Comparison of ENCODE assay signal across 8 cellular contexts in the genomic region with DNA sequence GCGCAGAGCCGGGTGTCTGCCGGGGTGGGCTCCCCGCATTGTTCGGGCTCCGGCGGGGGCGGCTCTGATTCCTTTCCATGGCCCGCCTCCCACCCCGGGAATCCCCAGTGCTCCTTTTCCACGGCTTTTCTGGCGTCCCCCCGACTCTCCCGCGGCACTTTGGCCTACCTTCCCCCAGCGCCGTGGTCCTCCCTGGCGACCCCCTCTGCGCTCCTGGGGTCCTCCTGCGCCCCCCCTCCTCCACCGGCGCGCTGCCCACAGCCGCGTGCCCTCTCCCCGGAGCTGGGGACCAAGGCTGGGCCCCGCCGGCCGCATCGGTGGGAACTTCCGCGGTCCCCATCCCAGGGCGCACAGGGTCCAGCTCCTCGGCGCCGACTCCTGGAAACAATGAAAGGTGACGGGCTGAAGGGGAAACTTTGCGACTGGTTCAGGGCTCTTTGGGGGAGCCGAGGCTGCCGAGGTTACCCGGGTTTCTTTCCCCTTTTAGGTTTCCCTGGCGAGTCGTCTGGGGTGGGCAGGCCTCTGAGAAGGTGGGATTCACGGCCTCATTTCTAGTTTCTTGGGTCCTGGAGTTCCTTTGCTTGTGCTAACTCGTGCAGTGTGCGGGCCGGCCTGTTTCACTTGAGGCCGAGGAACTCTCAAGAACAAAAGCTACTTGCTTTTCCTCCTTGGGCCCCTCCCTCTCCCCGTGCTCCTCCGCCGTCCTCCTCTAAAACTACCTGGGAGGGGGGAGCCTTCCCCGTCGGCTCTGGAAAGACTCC. TPM values are rescaled to one million over a fixed set of nuclear protein-coding genes. Genes with fewer than 3 reads are reported as not detected.
DNase-seq lines count a peak whose midpoint lies in the region; ATAC-seq and TF ChIP-seq lines count a peak whose summit lies in the region.

No MANE protein-coding gene starts in this region.

- no peaks in the 10 kb centered on the region for H3K9me3 ChIP-seq in SJSA1 (replicated peaks)
- H3K9me3 ChIP-seq in iPS-15b (ENCODE audit: control insufficient read depth, insufficient read depth, low read length), result no peaks in the 10 kb centered on the region

- no peak for TF ChIP-seq CTCF in GM10248 (IDR thresholded peaks at IDR 0.05; ENCODE audit: control extremely low read depth, extremely low read depth, low read depth, missing control alignments)
- no peak for TF ChIP-seq CTCF in astrocyte of the cerebellum (IDR thresholded peaks at IDR 0.05; ENCODE audit: low read depth, low read length, missing control alignments)

- peaks cover 36% of the 10 kb centered on the region for H3K4me1 ChIP-seq in SJSA1 (replicated peaks)
- H3K4me1 ChIP-seq in iPS-15b (ENCODE audit: control insufficient read depth, insufficient read depth, low read length), result peaks cover 18% of the 10 kb centered on the region

- H3K27ac ChIP-seq in SJSA1, result peak overlapping the region; percentile 84
- H3K27ac ChIP-seq in skin epidermis, result peak overlapping the region; percentile 86 to 100 (median 99)

- H3K36me3 ChIP-seq in SJSA1 (peaks cover 31% of the 10 kb centered on the region), iPS-15b (ENCODE audit: control insufficient read depth, insufficient read depth, low read length) (peaks cover 11% of the 10 kb centered on the region)

- peak; percentile 18 for DNase-seq in GM10248 (ENCODE audit: extremely low spot score)
- DNase-seq in SJSA1 (ENCODE audit: low read depth in 1 of 2, low spot score in 2 of 2), result peak; percentile 62 to 78
- no peak for DNase-seq in astrocyte of the cerebellum (ENCODE audit: low read depth)
- DNase-seq in G401 (ENCODE audit: low spot score), result no peak
- no peak for DNase-seq in MV-4-11 (lab: John Stamatoyannopoulos, UW)

- POLR2A ChIA-PET in GM10248 (lab: Yijun Ruan, JAX), result no interaction called here

- CTCF ChIA-PET in GM10248 (lab: Yijun Ruan, JAX), result interaction anchor here (0.7 to 4.1 kb wide), 8 partner anchors 10 to 213 kb away, joined by 3 to 23 read pairs (median 6); no protein-coding TSS in a partner anchor

- H3K9ac ChIP-seq in iPS-15b (ENCODE audit: low read depth, low read length), result peak overlapping the region; percentile 75

- H3K4me3 ChIP-seq in SJSA1, result peak overlapping the region; percentile 67
- peak overlapping the region; percentile 99 for H3K4me3 ChIP-seq in astrocyte of the cerebellum (ENCODE audit: low read depth, low read length)
- H3K4me3 ChIP-seq in iPS-15b (ENCODE audit: low read depth, low read length), result peak overlapping the region; percentile 85
- peak overlapping the region; percentile 60 to 87 (median 80) for H3K4me3 ChIP-seq in skin epidermis

- no peak for ATAC-seq in HG03565 (IDR thresholded peaks at IDR 0.05; ENCODE audit: unreplicated experiment)

- H3K27me3 ChIP-seq in SJSA1 (replicated peaks) (no peaks in the 10 kb centered on the region), iPS-15b (ENCODE audit: control insufficient read depth, insufficient read depth, low read length) (no peaks in the 10 kb centered on the region)

- in situ Hi-C loops in astrocyte of the cerebellum (cut with HindIII; ENCODE audit: low sequenced_read_pairs) (loop anchor here (5.0 kb wide), 2 partner anchors 60 to 215 kb away; no protein-coding TSS in a partner anchor), G401 (cut with HindIII; ENCODE audit: low sequenced_read_pairs) (no loop called here)

RNA-seq across cellular contexts. Expression of gene TGIF1, which starts 2.2 kb away (rescaled TPM):
- 37.5 and 41.9 TPM in 2 replicates for total RNA-seq in SJSA1 (2014; rRNA removed; shearing (Covaris generic))
- total RNA-seq in G401 (2014; rRNA removed; shearing (Covaris generic)), result 279 and 304 TPM in 2 replicates

Comparison
In these comparisons a context has a peak if more than half of its experiments do, and no peak if none do; other contexts are left out.
1. DNase-seq: peak in GM10248 (single experiment) and SJSA1 (2 of 2); none in astrocyte of the cerebellum (single experiment), G401 (single experiment) and MV-4-11 (single experiment).
2. Peak in every context shown above with its lines, with median percentiles within 50 percentile points of each other: H3K4me3 ChIP-seq.